9 cellular contexts compared by ENCODE assay signal in the genomic region with DNA sequence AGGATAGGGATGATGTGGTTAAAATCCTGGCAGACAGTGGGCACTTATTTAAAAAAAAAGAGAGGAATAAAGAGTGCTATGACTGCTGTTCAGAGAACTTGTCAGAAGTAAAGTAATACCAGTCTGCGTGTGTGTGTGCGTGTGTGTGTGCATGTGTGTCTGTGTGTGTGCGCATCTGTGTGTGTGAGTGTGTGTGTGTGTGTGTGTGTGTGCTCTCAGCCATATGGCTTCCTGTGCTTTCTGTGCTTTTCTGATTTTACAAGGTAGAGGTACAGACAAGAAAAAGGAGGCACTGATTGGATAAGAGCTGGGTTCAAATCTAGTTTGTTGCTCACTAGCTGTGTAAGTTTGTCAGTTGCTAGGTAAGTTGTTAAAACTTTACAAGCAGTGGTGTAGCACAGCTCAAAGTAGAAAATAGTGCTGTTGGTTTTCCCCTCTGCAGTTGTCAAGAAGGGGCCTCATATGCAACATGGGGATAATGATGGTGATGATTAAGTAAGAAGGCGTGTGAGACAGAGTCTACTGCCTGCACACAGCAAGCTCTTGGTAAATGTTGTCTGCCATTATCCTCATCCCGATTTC.
A peak's percentile ranks its signal among the peaks of the same experiment; 100 is the strongest.
DNase-seq lines count a peak whose midpoint lies in the region; ATAC-seq, FAIRE-seq and TF ChIP-seq lines count a peak whose summit lies in the region.
"Had no signal": no experiment of that assay in that cellular context is flagged by ENCODE, and none has a peak within 500 bp of the region (broad histone marks: within the 10 kb centered on the region; RNA-seq: fewer than 3 reads in every experiment).

No MANE protein-coding gene starts in this region.

- H3K4me1 Mint-ChIP-seq in T-helper 2 cell treated with Interferon-gamma antibody and Interleukin-4, amounts not matched to agents 5 μg/mL and 100 μg/mL, for 36 hours (ENCODE audit: low read depth), result peaks cover 54% of the 10 kb centered on the region

- H3K27ac Mint-ChIP-seq in T-helper 2 cell treated with Interferon-gamma antibody and Interleukin-4, amounts not matched to agents 5 μg/mL and 100 μg/mL, for 36 hours, result peak overlapping the region; percentile 78

- no peaks in the 10 kb centered on the region for H4K20me1 ChIP-seq in HepG2 (ENCODE audit: insufficient read depth, low read length)

- TF ChIP-seq EP300 in HepG2 (IDR thresholded peaks at IDR 0.05; ENCODE audit: low read depth in 2 of 2, low read length in 2 of 2), result no peak
- no peak for TF ChIP-seq EP300 in HepG2 (CRISPR knock-in tag; IDR thresholded peaks at IDR 0.05; ENCODE audit: borderline replicate concordance)

- TF ChIP-seq CTCF in HepG2 (CRISPR knock-in tag; IDR thresholded peaks at IDR 0.05) (no peak), right lobe of liver (IDR thresholded peaks at IDR 0.05) (no peak), thyroid gland (IDR thresholded peaks at IDR 0.05) (no peak)

- BruUV-seq in HepG2 (replicated peaks; lab: Mats Ljungman, UMichigan), result no TSS peak

- in situ Hi-C loops in HepG2 (cut with HindIII; ENCODE audit: extremely low pct_ligation_motif_present, low pct_unique_long_range_greater_than_20kb), result no loop called here

- H3K27me3 ChIP-seq in HepG2 (ENCODE audit: control insufficient read depth in 1 of 2, insufficient read depth in 2 of 2, low read length in 2 of 2) (no peaks in the 10 kb centered on the region), right lobe of liver (no peaks in the 10 kb centered on the region), thyroid gland (no peaks in the 10 kb centered on the region)
- H3K27me3 ChIP-seq: heart left ventricle had no signal

- no peaks in the 10 kb centered on the region for H3K36me3 Mint-ChIP-seq in T-helper 2 cell treated with Interferon-gamma antibody and Interleukin-4, amounts not matched to agents 5 μg/mL and 100 μg/mL, for 36 hours (ENCODE audit: low read depth)

- H3K9ac ChIP-seq in HepG2 (ENCODE audit: insufficient read depth, low read depth, low read length), result no peak overlapping the region

- WGBS in HepG2 (ENCODE audit: low lambda C conversion rate), result 74% methylated on average over 5 of the region's 5 CpGs
- 87% methylated on average over 4 of the region's 5 CpGs for WGBS in right lobe of liver (ENCODE audit: insufficient coverage, low coverage, low lambda C conversion rate, missing lambda C conversion rate)
- 66 to 86% methylated on average over 5 of the region's 5 CpGs for WGBS in thyroid gland, 2 donors

- TF ChIP-seq RAD21 in HepG2 (CRISPR knock-in tag; IDR thresholded peaks at IDR 0.05), result no peak

- TF ChIP-seq POLR2A in HepG2 (IDR thresholded peaks at IDR 0.05; ENCODE audit: insufficient read depth in 1 of 2, low read depth in 2 of 2, low read length in 2 of 2), result no peak
- TF ChIP-seq POLR2A in right lobe of liver (IDR thresholded peaks at IDR 0.05), result no peak
- no peak for TF ChIP-seq POLR2A in thyroid gland (IDR thresholded peaks at IDR 0.05)

- H3K36me3 ChIP-seq in HepG2 (replicated peaks in 1 of 2; ENCODE audit: control insufficient read depth in 1 of 2, insufficient read depth in 2 of 2, low read length in 2 of 2) (no peaks in the 10 kb centered on the region), right lobe of liver (no peaks in the 10 kb centered on the region), thyroid gland (no peaks in the 10 kb centered on the region)
- H3K36me3 ChIP-seq: heart left ventricle had no signal

- no peak overlapping the region for H2AFZ ChIP-seq in HepG2 (ENCODE audit: low read length)

- H3K9me3 ChIP-seq in HepG2 (ENCODE audit: low read length) (no peaks in the 10 kb centered on the region), right lobe of liver (no peaks in the 10 kb centered on the region), thyroid gland (no peaks in the 10 kb centered on the region)
- H3K9me3 ChIP-seq: heart left ventricle had no signal

- CTCF ChIA-PET in HepG2 (lab: Yijun Ruan, JAX; ENCODE audit: low intra/inter-chr PET ratio, low total read pairs), result interaction anchor here (1.2 kb wide), 1 partner anchor 121 kb away, joined by 3 read pairs; no protein-coding TSS in a partner anchor

- H3K27me3 Mint-ChIP-seq in T-helper 2 cell treated with Interferon-gamma antibody and Interleukin-4, amounts not matched to agents 5 μg/mL and 100 μg/mL, for 36 hours (ENCODE audit: low read depth), result no peaks in the 10 kb centered on the region

- POLR2A ChIA-PET in HepG2 (lab: Yijun Ruan, JAX), result interaction anchor here (0.6 to 2.2 kb wide), 4 partner anchors 8 to 52 kb away, joined by 3 to 6 read pairs (median 4); no protein-coding TSS in a partner anchor

- H3K27ac ChIP-seq in HepG2 (ENCODE audit: extremely low read length, insufficient read depth, low read length) (no peak overlapping the region), right lobe of liver (no peak overlapping the region), thyroid gland (peak overlapping the region in 2 of 3 donors; percentile 51 to 53)
- H3K27ac ChIP-seq: heart left ventricle had no signal

- H3K4me3 ChIP-seq in HepG2 (replicated peaks in 1 of 3; ENCODE audit: insufficient read depth in 1 of 3, low read depth in 2 of 3, low read length in 3 of 3) (no peak overlapping the region), right lobe of liver (no peak overlapping the region), thyroid gland (replicated peaks in 1 of 3) (no peak overlapping the region)
- H3K4me3 ChIP-seq: heart left ventricle had no signal

- intact Hi-C loops in HepG2 (cut with micrococcal nuclease; ENCODE audit: unreplicated experiment) (no loop called here), right lobe of liver (cut with DNase I) (no loop called here), thyroid gland (cut with DNase I) (no loop called here)

- no peak overlapping the region for H3K4me2 ChIP-seq in HepG2 (ENCODE audit: low read depth, low read length)

- H3K9me3 Mint-ChIP-seq in T-helper 2 cell treated with Interferon-gamma antibody and Interleukin-4, amounts not matched to agents 5 μg/mL and 100 μg/mL, for 36 hours, result no peaks in the 10 kb centered on the region

- peaks cover 47% of the 10 kb centered on the region for H3K4me1 ChIP-seq in HepG2 (ENCODE audit: insufficient read depth, low read length)
- no peaks in the 10 kb centered on the region for H3K4me1 ChIP-seq in right lobe of liver
- H3K4me1 ChIP-seq in thyroid gland, result peaks cover 21 to 35% of the 10 kb centered on the region in 2 donors

- peak overlapping the region; percentile 6 for H3K4me3 Mint-ChIP-seq in T-helper 2 cell treated with Interferon-gamma antibody and Interleukin-4, amounts not matched to agents 5 μg/mL and 100 μg/mL, for 36 hours

- DNase-seq in HepG2 (ENCODE audit: low spot score) (no peak), right lobe of liver (no peak), fibroblast of peridontal ligament (ENCODE audit: extremely low read depth) (peak; percentile 54), thyroid gland (peak in 1 of 2 donors; percentile 10), DMS53 (lab: John Stamatoyannopoulos, UW) (no peak), NCI-H510A treated with DMSO at 0.1 percent for 48 hours (lab: John Stamatoyannopoulos, UW) (no peak), iPS-NIHi11 (ENCODE audit: low spot score) (no peak)
- no peak for DNase-seq in T-helper 2 cell treated with Interferon-gamma antibody and Interleukin-4, amounts not matched to agents 5 μg/mL and 100 μg/mL, for 36 hours (ENCODE audit: low spot score)
- DNase-seq: heart left ventricle had no signal

- ATAC-seq in HepG2 (no peak), right lobe of liver (no peak)
- ATAC-seq: heart left ventricle had no signal

- H3K79me2 ChIP-seq in HepG2 (ENCODE audit: insufficient read depth, low read length), result no peaks in the 10 kb centered on the region

- FAIRE-seq in HepG2 (lab: Jason Lieb, UNC), result no peak

TF ChIP-seq in HepG2, 621 proteins besides CTCF, POLR2A, EP300 and RAD21 (continues in another document):
- TF ChIP-seq ZNF7 (CRISPR knock-in tag; IDR thresholded peaks at IDR 0.05) (0 out of 2 replicates have a peak, but pooled peaks have one; percentile 42), FOSL2 (CRISPR knock-in tag; IDR thresholded peaks at IDR 0.05) (peak; percentile 57), IKZF1 (IDR thresholded peaks at IDR 0.05) (peak; percentile 56; the same call in 1 of the 2 replicates), NPAS2 (CRISPR knock-in tag; IDR thresholded peaks at IDR 0.05; ENCODE audit: borderline replicate concordance) (no peak), NR2F2 (IDR thresholded peaks at IDR 0.05; ENCODE audit: borderline replicate concordance, low read depth) (no peak), HNF4G (IDR thresholded peaks at IDR 0.05; ENCODE audit: borderline replicate concordance, low read depth, low read length) (no peak), HNF4G (CRISPR knock-in tag; IDR thresholded peaks at IDR 0.05; ENCODE audit: borderline replicate concordance, low read depth) (no peak)
- TF ChIP-seq, protein P1, sequence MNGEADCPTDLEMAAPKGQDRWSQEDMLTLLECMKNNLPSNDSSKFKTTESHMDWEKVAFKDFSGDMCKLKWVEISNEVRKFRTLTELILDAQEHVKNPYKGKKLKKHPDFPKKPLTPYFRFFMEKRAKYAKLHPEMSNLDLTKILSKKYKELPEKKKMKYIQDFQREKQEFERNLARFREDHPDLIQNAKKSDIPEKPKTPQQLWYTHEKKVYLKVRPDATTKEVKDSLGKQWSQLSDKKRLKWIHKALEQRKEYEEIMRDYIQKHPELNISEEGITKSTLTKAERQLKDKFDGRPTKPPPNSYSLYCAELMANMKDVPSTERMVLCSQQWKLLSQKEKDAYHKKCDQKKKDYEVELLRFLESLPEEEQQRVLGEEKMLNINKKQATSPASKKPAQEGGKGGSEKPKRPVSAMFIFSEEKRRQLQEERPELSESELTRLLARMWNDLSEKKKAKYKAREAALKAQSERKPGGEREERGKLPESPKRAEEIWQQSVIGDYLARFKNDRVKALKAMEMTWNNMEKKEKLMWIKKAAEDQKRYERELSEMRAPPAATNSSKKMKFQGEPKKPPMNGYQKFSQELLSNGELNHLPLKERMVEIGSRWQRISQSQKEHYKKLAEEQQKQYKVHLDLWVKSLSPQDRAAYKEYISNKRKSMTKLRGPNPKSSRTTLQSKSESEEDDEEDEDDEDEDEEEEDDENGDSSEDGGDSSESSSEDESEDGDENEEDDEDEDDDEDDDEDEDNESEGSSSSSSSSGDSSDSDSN (CRISPR knock-in tag; IDR thresholded peaks at IDR 0.05), result no peak
- TF ChIP-seq, protein P2, sequence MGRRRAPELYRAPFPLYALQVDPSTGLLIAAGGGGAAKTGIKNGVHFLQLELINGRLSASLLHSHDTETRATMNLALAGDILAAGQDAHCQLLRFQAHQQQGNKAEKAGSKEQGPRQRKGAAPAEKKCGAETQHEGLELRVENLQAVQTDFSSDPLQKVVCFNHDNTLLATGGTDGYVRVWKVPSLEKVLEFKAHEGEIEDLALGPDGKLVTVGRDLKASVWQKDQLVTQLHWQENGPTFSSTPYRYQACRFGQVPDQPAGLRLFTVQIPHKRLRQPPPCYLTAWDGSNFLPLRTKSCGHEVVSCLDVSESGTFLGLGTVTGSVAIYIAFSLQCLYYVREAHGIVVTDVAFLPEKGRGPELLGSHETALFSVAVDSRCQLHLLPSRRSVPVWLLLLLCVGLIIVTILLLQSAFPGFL (CRISPR knock-in tag; IDR thresholded peaks at IDR 0.05), result no peak

Comparison
In these comparisons a context has a peak if more than half of its experiments do, and no peak if none do; other contexts are left out.
1. H3K27ac ChIP-seq: peak in thyroid gland (2 of 3); none in HepG2 (single experiment) and right lobe of liver (0 of 3).